ENCODE assay signal across 9 cellular contexts in the genomic region with DNA sequence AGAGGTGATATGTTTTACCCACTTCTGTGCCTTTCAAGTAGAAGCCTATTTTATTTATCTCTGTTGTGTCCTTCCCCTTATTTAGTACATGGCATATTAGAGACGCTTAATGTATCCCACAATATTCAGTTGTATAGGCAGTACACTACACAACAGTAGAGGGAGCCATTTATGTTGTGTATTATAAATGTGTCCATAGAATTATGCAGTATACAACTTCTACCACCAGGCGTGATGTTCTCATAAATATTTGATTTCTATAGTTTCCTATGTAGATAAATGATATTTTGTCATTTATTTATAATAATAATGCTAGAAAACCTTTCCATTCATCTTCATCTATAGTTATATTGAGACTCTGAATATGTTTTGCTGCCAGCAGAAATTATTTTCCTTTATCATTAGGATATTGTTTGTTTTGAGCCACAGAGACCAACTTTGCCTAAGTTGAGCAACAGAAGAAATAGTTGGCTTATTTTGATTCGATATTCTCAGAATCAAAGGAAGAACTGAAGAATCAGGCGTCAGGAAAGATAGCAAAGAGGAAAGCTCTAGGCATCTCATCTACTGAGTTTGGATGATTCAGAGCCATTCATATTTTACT.
DNase-seq lines count a peak whose midpoint lies in the region; ATAC-seq, FAIRE-seq and TF ChIP-seq lines count a peak whose summit lies in the region.
"Had no signal": no experiment of that assay in that cellular context is flagged by ENCODE, and none has a peak within 500 bp of the region (broad histone marks: within the 10 kb centered on the region; RNA-seq: fewer than 3 reads in every experiment).

No MANE protein-coding gene starts in this region.

- H3K27me3 Mint-ChIP-seq in Calu3 (ENCODE audit: unreplicated experiment), result no peaks in the 10 kb centered on the region

- no peaks in the 10 kb centered on the region for H3K36me3 Mint-ChIP-seq in Calu3 (ENCODE audit: insufficient read depth, unreplicated experiment)

- no peak for ATAC-seq in GM21381 (IDR thresholded peaks at IDR 0.05; ENCODE audit: unreplicated experiment)
- ATAC-seq in HG02973 (IDR thresholded peaks at IDR 0.05; ENCODE audit: unreplicated experiment), result no peak

- H3K4me3 ChIP-seq in esophagus squamous epithelium, result no peak overlapping the region
- H3K4me3 ChIP-seq: SJCRH30 had no signal

- BruUV-seq in Calu3 (replicated peaks; lab: Mats Ljungman, UMichigan), result no TSS peak

- no peaks in the 10 kb centered on the region for H3K36me3 ChIP-seq in esophagus squamous epithelium
- H3K36me3 ChIP-seq: SJCRH30 had no signal

- no peaks in the 10 kb centered on the region for H3K27me3 ChIP-seq in esophagus squamous epithelium
- H3K27me3 ChIP-seq: SJCRH30 had no signal

- CTCF ChIA-PET in Calu3 (lab: Charles Lee), result no interaction called here

- no peak for TF ChIP-seq POLR2A in H54 (IDR thresholded peaks at IDR 0.05; ENCODE audit: low read depth, low read length)
- no peak for TF ChIP-seq POLR2A in erythroblast (IDR thresholded peaks at IDR 0.05; ENCODE audit: low read length)
- no peak for TF ChIP-seq POLR2A in esophagus squamous epithelium (IDR thresholded peaks at IDR 0.05)

- H3K9me3 Mint-ChIP-seq in Calu3 (ENCODE audit: low read depth, unreplicated experiment), result peaks cover 5% of the 10 kb centered on the region

- no peaks in the 10 kb centered on the region for H3K4me1 ChIP-seq in esophagus squamous epithelium
- H3K4me1 ChIP-seq: SJCRH30 had no signal

- no peaks in the 10 kb centered on the region for H3K4me1 Mint-ChIP-seq in Calu3 (ENCODE audit: low read depth, unreplicated experiment)

- intact Hi-C loops in Calu3 (cut with micrococcal nuclease; ENCODE audit: unreplicated experiment), result loop anchor here (1.0 kb wide), 1 partner anchor 227 kb away; no protein-coding TSS in a partner anchor
- intact Hi-C loops in esophagus squamous epithelium (cut with DNase I), result no loop called here

- WGBS in esophagus squamous epithelium, 2 donors, result 69 to 72% methylated on average over 4 of the region's 4 CpGs

- no peaks in the 10 kb centered on the region for H3K9me3 ChIP-seq in esophagus squamous epithelium
- H3K9me3 ChIP-seq: SJCRH30 had no signal

- DNase-seq in Calu3 (peak; percentile 4), H54 (ENCODE audit: insufficient read length, low spot score) (peak; percentile 1), NAMALWA (ENCODE audit: low spot score) (peak; percentile 71), erythroblast (lab: John Stamatoyannopoulos, UW) (peak; percentile 4 to 12), esophagus squamous epithelium (lab: John Stamatoyannopoulos, UW) (no peak), NCI-H2107 (lab: John Stamatoyannopoulos, UW) (no peak)

- peak; percentile 45 for TF ChIP-seq CTCF in Calu3 (IDR thresholded peaks at IDR 0.05; ENCODE audit: unreplicated experiment)
- no peak for TF ChIP-seq CTCF in esophagus squamous epithelium (IDR thresholded peaks at IDR 0.05)

- no peak overlapping the region for H3K27ac ChIP-seq in esophagus squamous epithelium
- H3K27ac ChIP-seq: SJCRH30 had no signal

- no peak overlapping the region for H3K4me3 Mint-ChIP-seq in Calu3 (ENCODE audit: low read depth, unreplicated experiment)

- FAIRE-seq in H54 (lab: Jason Lieb, UNC), result no peak

- H3K27ac Mint-ChIP-seq in Calu3 (ENCODE audit: unreplicated experiment), result no peak overlapping the region

Comparison
In these comparisons a context has a peak if more than half of its experiments do, and no peak if none do; other contexts are left out.
1. DNase-seq: peak in Calu3 (single experiment), H54 (single experiment), NAMALWA (single experiment) and erythroblast (2 of 2); none in esophagus squamous epithelium (single experiment) and NCI-H2107 (single experiment).